In genomic region chr1:151540021-151540981, GRCh38 we compare ENCODE assay signal across 8 cellular contexts. TPM values are rescaled to one million over a fixed set of nuclear protein-coding genes. Genes with fewer than 3 reads are reported as not detected.
A peak's percentile ranks its signal among the peaks of the same experiment; 100 is the strongest.
DNase-seq lines count a peak whose midpoint lies in the region; ATAC-seq and TF ChIP-seq lines count a peak whose summit lies in the region.

TSS of gene TUFT1 (plus strand) at chr1:151540309. CDS start at chr1:151540367, 58 bp downstream.

- CTCF ChIA-PET in activated CD4-positive, alpha-beta memory T cell treated with anti-CD3 and anti-CD28 coated beads for 36 hours (lab: Charles Lee), result interaction anchor here (1.1 to 1.3 kb wide), 2 partner anchors 54 to 296 kb away, joined by 3 to 6 read pairs; no protein-coding TSS in a partner anchor

- no peak within 1 kb of the TSS for H3K27ac Mint-ChIP-seq in activated CD4-positive, alpha-beta memory T cell treated with anti-CD3 and anti-CD28 coated beads for 36 hours

- no peaks in the 10 kb centered on the region for H3K27me3 Mint-ChIP-seq in activated CD4-positive, alpha-beta memory T cell treated with anti-CD3 and anti-CD28 coated beads for 36 hours

- H3K9me3 ChIP-seq in BE2C (no peaks in the 10 kb centered on the region), duodenal mucosa (ENCODE audit: control insufficient read depth in 1 of 2, low read length in 2 of 2) (no peaks in the 10 kb centered on the region), lower lobe of right lung (no peaks in the 10 kb centered on the region)

- H3K36me3 Mint-ChIP-seq in activated CD4-positive, alpha-beta memory T cell treated with anti-CD3 and anti-CD28 coated beads for 36 hours, result no peaks in the 10 kb centered on the region

- H3K4me1 ChIP-seq in BE2C (peaks cover 5% of the 10 kb centered on the region), duodenal mucosa (ENCODE audit: control insufficient read depth in 1 of 2, insufficient read depth in 2 of 2, low read length in 2 of 2) (peaks cover 23 to 26% of the 10 kb centered on the region in 2 donors), lower lobe of right lung (peaks cover 23% of the 10 kb centered on the region)

- peak within 1 kb of the TSS; percentile 95 for H3K27ac ChIP-seq in duodenal mucosa (ENCODE audit: low read depth, low read length)
- H3K27ac ChIP-seq in lower lobe of right lung, result peak within 1 kb of the TSS; percentile 82

- no peaks in the 10 kb centered on the region for H3K9me3 Mint-ChIP-seq in activated CD4-positive, alpha-beta memory T cell treated with anti-CD3 and anti-CD28 coated beads for 36 hours

- H3K4me3 ChIP-seq in BE2C (ENCODE audit: low read depth, low read length) (peak within 1 kb of the TSS; percentile 90), duodenal mucosa (ENCODE audit: low read depth in 1 of 2, low read length in 2 of 2) (peak within 1 kb of the TSS; percentile 86 to 87), lower lobe of right lung (peak within 1 kb of the TSS; percentile 82)

- H3K36me3 ChIP-seq in BE2C (no peaks in the 10 kb centered on the region), duodenal mucosa (ENCODE audit: control insufficient read depth in 1 of 2, insufficient read depth in 2 of 2, low read length in 2 of 2) (peaks cover 0 to 21% of the 10 kb centered on the region in 2 donors), lower lobe of right lung (no peaks in the 10 kb centered on the region)

- H3K9ac ChIP-seq in duodenal mucosa (ENCODE audit: low read depth in 1 of 2, low read length in 2 of 2), result peak within 1 kb of the TSS; percentile 85 to 87

- intact Hi-C loops in activated CD4-positive, alpha-beta memory T cell treated with anti-CD3 and anti-CD28 coated beads for 36 hours (cut with micrococcal nuclease), result loop anchor here (1.0 kb wide), 1 partner anchor 81 kb away; the partner anchor contains the start of gene POGZ
- intact Hi-C loops in lower lobe of right lung (cut with DNase I), result no loop called here

- no peaks in the 10 kb centered on the region for H3K27me3 ChIP-seq in BE2C
- no peaks in the 10 kb centered on the region for H3K27me3 ChIP-seq in duodenal mucosa (ENCODE audit: control insufficient read depth in 1 of 2, insufficient read depth in 2 of 2, low read length in 2 of 2)
- H3K27me3 ChIP-seq in lower lobe of right lung (ENCODE audit: low read depth), result no peaks in the 10 kb centered on the region

- ATAC-seq in HG03457 (IDR thresholded peaks at IDR 0.05; ENCODE audit: unreplicated experiment), result peak; percentile 74
- ATAC-seq in lower lobe of right lung, result peak; percentile 96 to 97

- no peak for TF ChIP-seq CTCF in BE2C (IDR thresholded peaks at IDR 0.05; ENCODE audit: low read depth, low read length)
- no peak for TF ChIP-seq CTCF in lower lobe of right lung (IDR thresholded peaks at IDR 0.05)

- peak within 1 kb of the TSS; percentile 85 for H3K4me3 Mint-ChIP-seq in activated CD4-positive, alpha-beta memory T cell treated with anti-CD3 and anti-CD28 coated beads for 36 hours

- H3K4me1 Mint-ChIP-seq in activated CD4-positive, alpha-beta memory T cell treated with anti-CD3 and anti-CD28 coated beads for 36 hours (ENCODE audit: low read depth), result peaks cover 19% of the 10 kb centered on the region

- DNase-seq in BE2C (peak; percentile 98), GM19240 (ENCODE audit: insufficient read length, low spot score) (peak; percentile 93), NCI-H526 (lab: John Stamatoyannopoulos, UW) (peak; percentile 98 to 100), lower lobe of right lung (peak; percentile 98)
- DNase-seq in activated CD4-positive, alpha-beta memory T cell treated with anti-CD3 and anti-CD28 coated beads for 36 hours, result peak; percentile 95
- peak; percentile 85 to 93 (median 90) for DNase-seq in stimulated activated CD4-positive, alpha-beta T cell treated with anti-CD3 and anti-CD28 coated beads, TNF-alpha, amount 100 ng/mL, for 24 hours (ENCODE audit: low read depth in 3 of 3)

- POLR2A ChIA-PET in activated CD4-positive, alpha-beta memory T cell treated with anti-CD3 and anti-CD28 coated beads for 36 hours (lab: Charles Lee), result interaction anchor here (0.8 to 0.9 kb wide), 2 partner anchors 10 to 66 kb away, joined by 3 read pairs; no protein-coding TSS in a partner anchor

RNA-seq across cellular contexts. Expression of gene TUFT1, which starts in this region (rescaled TPM):
- polyA plus RNA-seq in BE2C (2012; ENCODE audit: insufficient read depth, insufficient read length, low read depth), result 4.3 TPM
- 1 to 10 TPM; 3.0 to 4.1 TPM for total RNA-seq in activated CD4-positive, alpha-beta memory T cell treated with anti-CD3 and anti-CD28 coated beads for 36 hours
- 10.5 TPM for total RNA-seq in lower lobe of right lung

Comparison
In these comparisons a context has a peak if more than half of its experiments do, and no peak if none do; other contexts are left out.
1. Peak in every context shown above with its lines: DNase-seq, ATAC-seq, H3K4me3 ChIP-seq and H3K27ac ChIP-seq.